Comparison of ENCODE assay signal across 9 cellular contexts in the genomic region with DNA sequence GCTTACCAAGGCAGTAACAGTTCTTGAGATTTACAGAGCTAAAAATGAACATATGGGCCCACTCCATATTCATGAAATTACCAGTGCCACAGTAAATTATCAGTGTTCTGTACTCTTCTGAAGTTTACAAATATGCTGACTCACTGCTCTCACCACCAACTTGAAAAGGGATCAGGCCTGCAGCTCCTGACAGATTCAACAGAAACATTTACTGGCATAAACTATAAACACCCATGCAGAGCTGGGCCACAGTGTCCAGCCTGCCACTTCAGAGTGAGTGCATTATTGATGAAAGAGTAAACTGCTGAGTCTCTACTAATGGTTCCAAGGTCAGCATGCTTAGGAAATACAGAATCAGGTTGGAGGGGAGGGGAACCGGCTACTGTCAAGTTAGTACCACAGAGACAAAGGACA.
DNase-seq lines count a peak whose midpoint lies in the region; ATAC-seq and TF ChIP-seq lines count a peak whose summit lies in the region.
"Had no signal": no experiment of that assay in that cellular context is flagged by ENCODE, and none has a peak within 500 bp of the region (broad histone marks: within the 10 kb centered on the region; RNA-seq: fewer than 3 reads in every experiment).

No MANE protein-coding gene starts in this region.

- H4K20me1 ChIP-seq in Loucy (ENCODE audit: insufficient read depth, low read length, poor library complexity, severe bottlenecking): no peaks in the 10 kb centered on the region

- H3K9me2 ChIP-seq in Loucy (replicated peaks; ENCODE audit: low read depth, low read length): no peaks in the 10 kb centered on the region

- peaks cover 10% of the 10 kb centered on the region for H3K4me1 ChIP-seq in Loucy (ENCODE audit: insufficient read depth, low read length, poor library complexity, severe bottlenecking)
- peaks cover 8% of the 10 kb centered on the region for H3K4me1 ChIP-seq in mesodermal cell (ENCODE audit: control insufficient read depth, insufficient read depth, low read length, poor library complexity, severe bottlenecking)

- ATAC-seq in GM18519 (IDR thresholded peaks at IDR 0.05; ENCODE audit: low FRiP score, unreplicated experiment): no peak
- ATAC-seq in HG03432 (IDR thresholded peaks at IDR 0.05; ENCODE audit: unreplicated experiment): no peak

- H2AFZ ChIP-seq in Loucy (ENCODE audit: low read length): no peak overlapping the region

- H3K4me3 ChIP-seq in Loucy (ENCODE audit: low read length, poor library complexity, severe bottlenecking) (no peak overlapping the region), mesodermal cell (ENCODE audit: extremely low read depth, insufficient read depth, low read length, poor library complexity, severe bottlenecking) (no peak overlapping the region)

- H3K4me1 Mint-ChIP-seq in chondrocyte (ENCODE audit: low read depth) (peaks cover 47% of the 10 kb centered on the region), CD14-positive monocyte (peaks cover 3% of the 10 kb centered on the region)
- H3K4me1 Mint-ChIP-seq in T-helper 2 cell treated with Interferon-gamma antibody and Interleukin-4, amounts not matched to agents 5 μg/mL and 100 μg/mL, for 36 hours (ENCODE audit: low read depth): peaks cover 7% of the 10 kb centered on the region

- H3K27me3 Mint-ChIP-seq in chondrocyte (ENCODE audit: low read depth) (no peaks in the 10 kb centered on the region), CD14-positive monocyte (ENCODE audit: low read depth in 3 of 3) (no peaks in the 10 kb centered on the region)
- no peaks in the 10 kb centered on the region for H3K27me3 Mint-ChIP-seq in T-helper 2 cell treated with Interferon-gamma antibody and Interleukin-4, amounts not matched to agents 5 μg/mL and 100 μg/mL, for 36 hours (ENCODE audit: low read depth)

- H3K9me3 Mint-ChIP-seq in chondrocyte (ENCODE audit: low read depth) (no peaks in the 10 kb centered on the region), CD14-positive monocyte (no peaks in the 10 kb centered on the region)
- H3K9me3 Mint-ChIP-seq in T-helper 2 cell treated with Interferon-gamma antibody and Interleukin-4, amounts not matched to agents 5 μg/mL and 100 μg/mL, for 36 hours: no peaks in the 10 kb centered on the region

- H3K27me3 ChIP-seq in Loucy (ENCODE audit: insufficient read depth, low read length, poor library complexity, severe bottlenecking): no peaks in the 10 kb centered on the region

- no peak overlapping the region for H3K4me2 ChIP-seq in Loucy (ENCODE audit: low read depth, low read length, poor library complexity, severe bottlenecking)

- H3K9me3 ChIP-seq in Loucy (ENCODE audit: insufficient read depth, low read depth, low read length) (no peaks in the 10 kb centered on the region), mesodermal cell (ENCODE audit: control insufficient read depth, low read length) (no peaks in the 10 kb centered on the region)

- DNase-seq in AG08395 (ENCODE audit: low spot score): peak; percentile 40
- DNase-seq in chondrocyte (ENCODE audit: low spot score): no peak
- no peak for DNase-seq in CD14-positive monocyte (ENCODE audit: low spot score)
- DNase-seq in T-helper 2 cell treated with Interferon-gamma antibody and Interleukin-4, amounts not matched to agents 5 μg/mL and 100 μg/mL, for 36 hours (ENCODE audit: low spot score): no peak
- DNase-seq: activated CD4-positive, alpha-beta T cell treated with anti-CD3 and anti-CD28 coated beads for 48 hours had no signal

- no peak for TF ChIP-seq CTCF in Loucy (conservative IDR thresholded peaks at IDR 0.05; ENCODE audit: low read length)
- TF ChIP-seq CTCF in chondrocyte (IDR thresholded peaks at IDR 0.05): no peak
- no peak for TF ChIP-seq CTCF in CD14-positive monocyte (IDR thresholded peaks at IDR 0.05)

- peak overlapping the region; percentile 47 for H3K9ac ChIP-seq in Loucy (ENCODE audit: low read depth, low read length, poor library complexity, severe bottlenecking)

- intact Hi-C loops in CD14-positive monocyte (cut with micrococcal nuclease): no loop called here

- no CpG with 5 or more reads among the region's 1 CpG for WGBS in mesodermal cell (ENCODE audit: insufficient coverage in 2 of 2), 2 experiments

- no peaks in the 10 kb centered on the region for H3F3A ChIP-seq in Loucy (ENCODE audit: low read depth)

- peaks cover 16% of the 10 kb centered on the region for H3K36me3 Mint-ChIP-seq in chondrocyte (ENCODE audit: low read depth)
- H3K36me3 Mint-ChIP-seq in CD14-positive monocyte: peaks cover 52 to 59% of the 10 kb centered on the region in 2 donors
- peaks cover 22% of the 10 kb centered on the region for H3K36me3 Mint-ChIP-seq in T-helper 2 cell treated with Interferon-gamma antibody and Interleukin-4, amounts not matched to agents 5 μg/mL and 100 μg/mL, for 36 hours (ENCODE audit: low read depth)

- peak overlapping the region; percentile 53 for H3K27ac Mint-ChIP-seq in chondrocyte (ENCODE audit: unreplicated experiment)
- peak overlapping the region in 2 of 7 donors; percentile 27 to 58 for H3K27ac Mint-ChIP-seq in CD14-positive monocyte
- H3K27ac Mint-ChIP-seq in T-helper 2 cell treated with Interferon-gamma antibody and Interleukin-4, amounts not matched to agents 5 μg/mL and 100 μg/mL, for 36 hours: no peak overlapping the region

- H3K4me3 Mint-ChIP-seq in chondrocyte (ENCODE audit: unreplicated experiment) (no peak overlapping the region), CD14-positive monocyte (no peak overlapping the region)
- no peak overlapping the region for H3K4me3 Mint-ChIP-seq in T-helper 2 cell treated with Interferon-gamma antibody and Interleukin-4, amounts not matched to agents 5 μg/mL and 100 μg/mL, for 36 hours

- H3K79me2 ChIP-seq in Loucy (ENCODE audit: insufficient read depth, low read length): no peaks in the 10 kb centered on the region

- peak overlapping the region; percentile 50 for H3K27ac ChIP-seq in mesodermal cell (ENCODE audit: low read depth, low read length, severe bottlenecking)

- H3K36me3 ChIP-seq in Loucy (ENCODE audit: insufficient read depth, low read length) (peaks cover 20% of the 10 kb centered on the region; the same call in 1 of the 2 replicates), mesodermal cell (ENCODE audit: control insufficient read depth, insufficient read depth, low read length) (peaks cover 17% of the 10 kb centered on the region)
